1 cellular context compared by ENCODE assay signal in the genomic region with DNA sequence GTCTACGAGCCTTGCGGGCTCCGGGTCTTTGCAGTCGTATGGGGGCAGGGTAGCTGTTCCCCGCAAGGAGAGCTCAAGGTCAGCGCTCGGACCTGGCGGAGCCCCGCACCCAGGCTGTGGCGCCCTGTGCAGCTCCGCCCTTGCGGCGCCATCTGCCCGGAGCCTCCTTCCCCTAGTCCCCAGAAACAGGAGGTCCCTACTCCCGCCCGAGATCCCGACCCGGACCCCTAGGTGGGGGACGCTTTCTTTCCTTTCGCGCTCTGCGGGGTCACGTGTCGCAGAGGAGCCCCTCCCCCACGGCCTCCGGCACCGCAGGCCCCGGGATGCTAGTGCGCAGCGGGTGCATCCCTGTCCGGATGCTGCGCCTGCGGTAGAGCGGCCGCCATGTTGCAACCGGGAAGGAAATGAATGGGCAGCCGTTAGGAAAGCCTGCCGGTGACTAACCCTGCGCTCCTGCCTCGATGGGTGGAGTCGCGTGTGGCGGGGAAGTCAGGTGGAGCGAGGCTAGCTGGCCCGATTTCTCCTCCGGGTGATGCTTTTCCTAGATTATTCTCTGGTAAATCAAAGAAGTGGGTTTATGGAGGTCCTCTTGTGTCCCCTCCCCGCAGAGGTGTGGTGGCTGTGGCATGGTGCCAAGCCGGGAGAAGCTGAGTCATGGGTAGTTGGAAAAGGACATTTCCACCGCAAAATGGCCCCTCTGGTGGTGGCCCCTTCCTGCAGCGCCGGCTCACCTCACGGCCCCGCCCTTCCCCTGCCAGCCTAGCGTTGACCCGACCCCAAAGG.
TF ChIP-seq lines count a peak whose summit lies in the region.

No MANE protein-coding gene starts in this region.

TF ChIP-seq in HepG2, 621 proteins besides CTCF, POLR2A, EP300 and RAD21 (continued from another document and continues in another):
- no peak for TF ChIP-seq PCBP1 (IDR thresholded peaks at IDR 0.05; ENCODE audit: borderline replicate concordance, low read depth, low read length)
- no peak for TF ChIP-seq ZNF577 (CRISPR knock-in tag; IDR thresholded peaks at IDR 0.05; ENCODE audit: borderline replicate concordance, low read depth)
- TF ChIP-seq, protein P1, sequence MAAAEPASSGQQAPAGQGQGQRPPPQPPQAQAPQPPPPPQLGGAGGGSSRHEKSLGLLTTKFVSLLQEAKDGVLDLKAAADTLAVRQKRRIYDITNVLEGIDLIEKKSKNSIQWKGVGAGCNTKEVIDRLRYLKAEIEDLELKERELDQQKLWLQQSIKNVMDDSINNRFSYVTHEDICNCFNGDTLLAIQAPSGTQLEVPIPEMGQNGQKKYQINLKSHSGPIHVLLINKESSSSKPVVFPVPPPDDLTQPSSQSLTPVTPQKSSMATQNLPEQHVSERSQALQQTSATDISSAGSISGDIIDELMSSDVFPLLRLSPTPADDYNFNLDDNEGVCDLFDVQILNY (CRISPR knock-in tag; conservative IDR thresholded peaks at IDR 0.05) = peak; percentile 78; the same call in 1 of the 2 replicates
- TF ChIP-seq RFX1 (IDR thresholded peaks at IDR 0.05) = no peak
- TF ChIP-seq, protein P2, sequence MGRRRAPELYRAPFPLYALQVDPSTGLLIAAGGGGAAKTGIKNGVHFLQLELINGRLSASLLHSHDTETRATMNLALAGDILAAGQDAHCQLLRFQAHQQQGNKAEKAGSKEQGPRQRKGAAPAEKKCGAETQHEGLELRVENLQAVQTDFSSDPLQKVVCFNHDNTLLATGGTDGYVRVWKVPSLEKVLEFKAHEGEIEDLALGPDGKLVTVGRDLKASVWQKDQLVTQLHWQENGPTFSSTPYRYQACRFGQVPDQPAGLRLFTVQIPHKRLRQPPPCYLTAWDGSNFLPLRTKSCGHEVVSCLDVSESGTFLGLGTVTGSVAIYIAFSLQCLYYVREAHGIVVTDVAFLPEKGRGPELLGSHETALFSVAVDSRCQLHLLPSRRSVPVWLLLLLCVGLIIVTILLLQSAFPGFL (CRISPR knock-in tag; IDR thresholded peaks at IDR 0.05) = no peak
- TF ChIP-seq, protein P3, sequence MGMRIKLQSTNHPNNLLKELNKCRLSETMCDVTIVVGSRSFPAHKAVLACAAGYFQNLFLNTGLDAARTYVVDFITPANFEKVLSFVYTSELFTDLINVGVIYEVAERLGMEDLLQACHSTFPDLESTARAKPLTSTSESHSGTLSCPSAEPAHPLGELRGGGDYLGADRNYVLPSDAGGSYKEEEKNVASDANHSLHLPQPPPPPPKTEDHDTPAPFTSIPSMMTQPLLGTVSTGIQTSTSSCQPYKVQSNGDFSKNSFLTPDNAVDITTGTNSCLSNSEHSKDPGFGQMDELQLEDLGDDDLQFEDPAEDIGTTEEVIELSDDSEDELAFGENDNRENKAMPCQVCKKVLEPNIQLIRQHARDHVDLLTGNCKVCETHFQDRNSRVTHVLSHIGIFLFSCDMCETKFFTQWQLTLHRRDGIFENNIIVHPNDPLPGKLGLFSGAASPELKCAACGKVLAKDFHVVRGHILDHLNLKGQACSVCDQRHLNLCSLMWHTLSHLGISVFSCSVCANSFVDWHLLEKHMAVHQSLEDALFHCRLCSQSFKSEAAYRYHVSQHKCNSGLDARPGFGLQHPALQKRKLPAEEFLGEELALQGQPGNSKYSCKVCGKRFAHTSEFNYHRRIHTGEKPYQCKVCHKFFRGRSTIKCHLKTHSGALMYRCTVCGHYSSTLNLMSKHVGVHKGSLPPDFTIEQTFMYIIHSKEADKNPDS (CRISPR knock-in tag; IDR thresholded peaks at IDR 0.05) = no peak
- TF ChIP-seq ZNF616 (CRISPR knock-in tag; IDR thresholded peaks at IDR 0.05; ENCODE audit: low read depth) = no peak
- TF ChIP-seq ZNF383 (CRISPR knock-in tag; IDR thresholded peaks at IDR 0.05; ENCODE audit: borderline replicate concordance) = no peak
- TF ChIP-seq, protein P4, sequence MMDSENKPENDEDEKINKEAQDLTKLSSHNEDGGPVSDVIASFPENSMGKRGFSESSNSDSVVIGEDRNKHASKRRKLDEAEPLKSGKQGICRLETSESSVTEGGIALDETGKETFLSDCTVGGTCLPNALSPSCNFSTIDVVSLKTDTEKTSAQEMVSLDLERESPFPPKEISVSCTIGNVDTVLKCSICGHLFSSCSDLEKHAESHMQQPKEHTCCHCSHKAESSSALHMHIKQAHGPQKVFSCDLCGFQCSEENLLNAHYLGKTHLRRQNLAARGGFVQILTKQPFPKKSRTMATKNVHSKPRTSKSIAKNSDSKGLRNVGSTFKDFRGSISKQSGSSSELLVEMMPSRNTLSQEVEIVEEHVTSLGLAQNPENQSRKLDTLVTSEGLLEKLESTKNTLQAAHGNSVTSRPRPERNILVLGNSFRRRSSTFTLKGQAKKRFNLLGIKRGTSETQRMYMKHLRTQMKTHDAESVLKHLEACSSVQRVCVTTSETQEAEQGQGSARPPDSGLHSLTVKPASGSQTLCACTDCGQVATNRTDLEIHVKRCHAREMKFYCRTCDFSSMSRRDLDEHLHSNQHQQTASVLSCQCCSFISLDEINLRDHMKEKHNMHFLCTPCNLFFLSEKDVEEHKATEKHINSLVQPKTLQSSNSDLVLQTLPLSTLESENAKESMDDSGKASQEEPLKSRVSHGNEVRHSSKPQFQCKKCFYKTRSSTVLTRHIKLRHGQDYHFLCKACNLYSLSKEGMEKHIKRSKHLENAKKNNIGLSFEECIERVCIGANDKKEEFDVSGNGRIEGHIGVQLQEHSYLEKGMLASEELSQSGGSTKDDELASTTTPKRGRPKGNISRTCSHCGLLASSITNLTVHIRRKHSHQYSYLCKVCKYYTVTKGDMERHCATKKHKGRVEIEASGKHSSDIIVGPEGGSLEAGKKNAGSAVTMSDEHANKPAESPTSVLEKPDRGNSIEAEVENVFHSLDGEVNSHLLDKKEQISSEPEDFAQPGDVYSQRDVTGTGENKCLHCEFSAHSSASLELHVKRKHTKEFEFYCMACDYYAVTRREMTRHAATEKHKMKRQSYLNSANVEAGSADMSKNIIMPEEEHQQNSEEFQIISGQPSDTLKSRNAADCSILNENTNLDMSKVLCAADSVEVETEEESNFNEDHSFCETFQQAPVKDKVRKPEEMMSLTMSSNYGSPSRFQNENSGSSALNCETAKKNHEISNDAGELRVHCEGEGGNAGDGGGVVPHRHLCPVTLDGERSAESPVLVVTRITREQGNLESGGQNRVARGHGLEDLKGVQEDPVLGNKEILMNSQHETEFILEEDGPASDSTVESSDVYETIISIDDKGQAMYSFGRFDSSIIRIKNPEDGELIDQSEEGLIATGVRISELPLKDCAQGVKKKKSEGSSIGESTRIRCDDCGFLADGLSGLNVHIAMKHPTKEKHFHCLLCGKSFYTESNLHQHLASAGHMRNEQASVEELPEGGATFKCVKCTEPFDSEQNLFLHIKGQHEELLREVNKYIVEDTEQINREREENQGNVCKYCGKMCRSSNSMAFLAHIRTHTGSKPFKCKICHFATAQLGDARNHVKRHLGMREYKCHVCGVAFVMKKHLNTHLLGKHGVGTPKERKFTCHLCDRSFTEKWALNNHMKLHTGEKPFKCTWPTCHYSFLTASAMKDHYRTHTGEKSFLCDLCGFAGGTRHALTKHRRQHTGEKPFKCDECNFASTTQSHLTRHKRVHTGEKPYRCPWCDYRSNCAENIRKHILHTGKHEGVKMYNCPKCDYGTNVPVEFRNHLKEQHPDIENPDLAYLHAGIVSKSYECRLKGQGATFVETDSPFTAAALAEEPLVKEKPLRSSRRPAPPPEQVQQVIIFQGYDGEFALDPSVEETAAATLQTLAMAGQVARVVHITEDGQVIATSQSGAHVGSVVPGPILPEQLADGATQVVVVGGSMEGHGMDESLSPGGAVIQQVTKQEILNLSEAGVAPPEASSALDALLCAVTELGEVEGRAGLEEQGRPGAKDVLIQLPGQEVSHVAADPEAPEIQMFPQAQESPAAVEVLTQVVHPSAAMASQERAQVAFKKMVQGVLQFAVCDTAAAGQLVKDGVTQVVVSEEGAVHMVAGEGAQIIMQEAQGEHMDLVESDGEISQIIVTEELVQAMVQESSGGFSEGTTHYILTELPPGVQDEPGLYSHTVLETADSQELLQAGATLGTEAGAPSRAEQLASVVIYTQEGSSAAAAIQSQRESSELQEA (CRISPR knock-in tag; IDR thresholded peaks at IDR 0.05; ENCODE audit: not compliant biosample characterization) = no peak
- TF ChIP-seq, protein P5, sequence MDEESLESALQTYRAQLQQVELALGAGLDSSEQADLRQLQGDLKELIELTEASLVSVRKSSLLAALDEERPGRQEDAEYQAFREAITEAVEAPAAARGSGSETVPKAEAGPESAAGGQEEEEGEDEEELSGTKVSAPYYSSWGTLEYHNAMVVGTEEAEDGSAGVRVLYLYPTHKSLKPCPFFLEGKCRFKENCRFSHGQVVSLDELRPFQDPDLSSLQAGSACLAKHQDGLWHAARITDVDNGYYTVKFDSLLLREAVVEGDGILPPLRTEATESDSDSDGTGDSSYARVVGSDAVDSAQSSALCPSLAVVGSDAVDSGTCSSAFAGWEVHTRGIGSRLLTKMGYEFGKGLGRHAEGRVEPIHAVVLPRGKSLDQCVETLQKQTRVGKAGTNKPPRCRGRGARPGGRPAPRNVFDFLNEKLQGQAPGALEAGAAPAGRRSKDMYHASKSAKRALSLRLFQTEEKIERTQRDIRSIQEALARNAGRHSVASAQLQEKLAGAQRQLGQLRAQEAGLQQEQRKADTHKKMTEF (CRISPR knock-in tag; IDR thresholded peaks at IDR 0.05) = no peak
- TF ChIP-seq SUZ12 (IDR thresholded peaks at IDR 0.05; ENCODE audit: low read depth, low read length) = no peak
- TF ChIP-seq KLF12 (CRISPR knock-in tag; IDR thresholded peaks at IDR 0.05; ENCODE audit: borderline replicate concordance) = no peak
- TF ChIP-seq, protein P6, sequence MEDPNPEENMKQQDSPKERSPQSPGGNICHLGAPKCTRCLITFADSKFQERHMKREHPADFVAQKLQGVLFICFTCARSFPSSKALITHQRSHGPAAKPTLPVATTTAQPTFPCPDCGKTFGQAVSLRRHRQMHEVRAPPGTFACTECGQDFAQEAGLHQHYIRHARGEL (CRISPR knock-in tag; IDR thresholded peaks at IDR 0.05) = no peak
- TF ChIP-seq KDM5B (CRISPR knock-in tag; IDR thresholded peaks at IDR 0.05; ENCODE audit: borderline replicate concordance) = no peak
- peak; percentile 31 for TF ChIP-seq XRCC5 (optimal IDR thresholded peaks at IDR 0.05; ENCODE audit: low read length)
- TF ChIP-seq, protein P7, sequence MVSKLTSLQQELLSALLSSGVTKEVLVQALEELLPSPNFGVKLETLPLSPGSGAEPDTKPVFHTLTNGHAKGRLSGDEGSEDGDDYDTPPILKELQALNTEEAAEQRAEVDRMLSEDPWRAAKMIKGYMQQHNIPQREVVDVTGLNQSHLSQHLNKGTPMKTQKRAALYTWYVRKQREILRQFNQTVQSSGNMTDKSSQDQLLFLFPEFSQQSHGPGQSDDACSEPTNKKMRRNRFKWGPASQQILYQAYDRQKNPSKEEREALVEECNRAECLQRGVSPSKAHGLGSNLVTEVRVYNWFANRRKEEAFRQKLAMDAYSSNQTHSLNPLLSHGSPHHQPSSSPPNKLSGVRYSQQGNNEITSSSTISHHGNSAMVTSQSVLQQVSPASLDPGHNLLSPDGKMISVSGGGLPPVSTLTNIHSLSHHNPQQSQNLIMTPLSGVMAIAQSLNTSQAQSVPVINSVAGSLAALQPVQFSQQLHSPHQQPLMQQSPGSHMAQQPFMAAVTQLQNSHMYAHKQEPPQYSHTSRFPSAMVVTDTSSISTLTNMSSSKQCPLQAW (CRISPR knock-in tag; IDR thresholded peaks at IDR 0.05) = peak; percentile 67; the same call in 1 of the 2 replicates
- TF ChIP-seq TSC22D2 (CRISPR knock-in tag; IDR thresholded peaks at IDR 0.05; ENCODE audit: borderline replicate concordance) = no peak
- TF ChIP-seq, protein P8, sequence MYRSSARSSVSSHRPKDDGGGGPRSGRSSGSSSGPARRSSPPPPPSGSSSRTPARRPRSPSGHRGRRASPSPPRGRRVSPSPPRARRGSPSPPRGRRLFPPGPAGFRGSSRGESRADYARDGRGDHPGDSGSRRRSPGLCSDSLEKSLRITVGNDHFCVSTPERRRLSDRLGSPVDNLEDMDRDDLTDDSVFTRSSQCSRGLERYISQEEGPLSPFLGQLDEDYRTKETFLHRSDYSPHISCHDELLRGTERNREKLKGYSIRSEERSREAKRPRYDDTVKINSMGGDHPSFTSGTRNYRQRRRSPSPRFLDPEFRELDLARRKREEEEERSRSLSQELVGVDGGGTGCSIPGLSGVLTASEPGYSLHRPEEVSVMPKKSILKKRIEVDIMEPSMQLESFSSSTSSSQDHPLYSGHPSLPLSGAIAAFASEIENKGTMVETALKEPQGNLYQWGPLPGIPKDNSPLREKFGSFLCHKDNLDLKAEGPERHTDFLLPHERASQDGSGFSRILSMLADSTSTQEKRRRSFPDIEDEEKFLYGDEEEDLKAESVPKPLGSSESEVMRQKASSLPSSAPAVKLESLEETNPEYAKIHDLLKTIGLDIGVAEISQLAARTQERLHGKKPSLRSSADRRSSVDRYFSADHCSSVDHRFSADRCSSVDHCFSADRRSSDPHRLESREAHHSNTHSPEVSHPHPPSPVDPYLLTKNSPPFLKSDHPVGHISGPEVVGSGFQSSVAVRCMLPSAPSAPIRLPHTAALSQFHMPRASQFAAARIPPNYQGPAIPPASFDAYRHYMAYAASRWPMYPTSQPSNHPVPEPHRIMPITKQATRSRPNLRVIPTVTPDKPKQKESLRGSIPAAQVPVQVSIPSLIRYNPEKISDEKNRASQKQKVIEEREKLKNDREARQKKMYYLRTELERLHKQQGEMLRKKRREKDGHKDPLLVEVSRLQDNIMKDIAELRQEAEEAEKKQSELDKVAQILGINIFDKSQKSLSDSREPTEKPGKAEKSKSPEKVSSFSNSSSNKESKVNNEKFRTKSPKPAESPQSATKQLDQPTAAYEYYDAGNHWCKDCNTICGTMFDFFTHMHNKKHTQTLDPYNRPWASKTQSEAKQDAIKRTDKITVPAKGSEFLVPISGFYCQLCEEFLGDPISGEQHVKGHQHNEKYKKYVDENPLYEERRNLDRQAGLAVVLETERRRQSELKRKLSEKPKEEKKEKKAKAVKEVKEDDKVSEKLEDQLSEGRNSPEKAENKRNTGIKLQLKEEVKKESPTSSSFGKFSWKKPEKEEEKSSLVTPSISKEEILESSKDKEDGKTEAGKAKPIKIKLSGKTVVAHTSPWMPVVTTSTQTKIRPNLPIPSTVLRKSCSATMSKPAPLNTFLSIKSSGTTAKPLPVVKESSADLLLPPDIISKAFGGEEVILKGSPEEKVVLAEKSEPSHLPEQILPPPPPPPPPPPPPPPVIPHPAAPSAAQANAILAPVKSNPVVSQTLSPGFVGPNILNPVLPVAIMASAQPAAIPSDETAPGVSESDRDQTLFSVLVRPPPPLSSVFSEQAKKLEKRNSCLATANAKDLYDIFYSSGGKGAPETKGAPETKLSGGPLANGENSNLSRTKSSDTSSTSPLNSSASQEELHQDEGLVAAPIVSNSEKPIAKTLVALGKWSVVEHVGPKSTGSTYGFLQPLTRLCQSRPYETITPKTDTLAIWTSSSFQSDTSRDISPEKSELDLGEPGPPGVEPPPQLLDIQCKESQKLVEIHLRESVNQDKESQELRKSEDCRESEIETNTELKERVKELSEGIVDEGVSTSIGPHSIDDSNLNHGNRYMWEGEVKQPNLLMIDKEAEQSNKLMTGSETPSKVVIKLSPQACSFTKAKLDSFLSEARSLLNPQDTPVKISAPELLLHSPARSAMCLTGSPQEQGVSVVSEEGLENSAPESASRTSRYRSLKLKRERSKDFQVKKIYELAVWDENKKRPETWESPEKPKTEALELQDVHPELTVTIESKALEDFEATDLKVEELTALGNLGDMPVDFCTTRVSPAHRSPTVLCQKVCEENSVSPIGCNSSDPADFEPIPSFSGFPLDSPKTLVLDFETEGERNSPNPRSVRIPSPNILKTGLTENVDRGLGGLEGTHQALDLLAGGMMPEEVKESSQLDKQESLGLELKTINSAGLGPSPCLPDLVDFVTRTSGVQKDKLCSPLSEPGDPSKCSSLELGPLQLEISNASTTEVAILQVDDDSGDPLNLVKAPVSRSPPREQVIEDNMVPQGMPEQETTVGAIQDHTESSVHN (CRISPR knock-in tag; IDR thresholded peaks at IDR 0.05) = no peak
- no peak for TF ChIP-seq HNRNPH1 (optimal IDR thresholded peaks at IDR 0.05; ENCODE audit: low read depth, low read length)
- TF ChIP-seq PITX1 (CRISPR knock-in tag; IDR thresholded peaks at IDR 0.05) = peak; percentile 85
